ENCODE assay signal across 1 cellular context in the genomic region with DNA sequence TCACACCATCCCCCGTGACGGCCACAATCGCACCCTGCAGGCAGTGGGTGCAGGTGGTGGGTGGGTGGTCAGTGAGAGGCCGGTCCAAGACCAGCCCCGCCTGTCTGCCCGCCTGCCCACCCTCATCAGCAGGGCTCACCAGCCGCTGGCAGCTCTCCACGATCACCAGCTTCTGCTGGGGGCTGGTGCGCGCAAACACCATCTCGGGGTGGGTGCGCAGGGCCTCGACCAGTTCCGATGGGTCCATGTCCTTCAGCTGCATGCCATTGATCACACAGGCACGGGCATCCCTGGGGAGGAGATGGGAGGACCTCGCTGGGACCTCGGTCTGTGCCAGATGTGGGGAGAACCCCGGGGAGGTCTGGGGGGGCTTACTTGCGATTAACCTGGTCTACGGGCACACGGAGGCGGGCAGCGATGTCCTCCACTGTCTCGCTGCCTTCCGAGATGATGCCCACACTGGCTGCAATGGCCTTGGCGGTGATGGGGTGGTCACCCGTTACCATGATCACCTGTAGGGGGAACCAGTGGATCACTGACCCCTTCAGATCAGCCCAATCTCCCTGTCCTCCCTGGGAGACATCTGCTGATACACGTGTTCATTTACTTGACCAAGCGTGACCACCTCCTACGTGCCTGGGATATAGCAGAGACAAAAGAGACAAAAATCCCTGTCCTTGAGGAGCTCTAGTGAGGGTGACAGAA.
TF ChIP-seq lines count a peak whose summit lies in the region.

No MANE protein-coding gene starts in this region.

TF ChIP-seq in K562, 482 proteins besides CTCF, POLR2A, EP300 and RAD21:
- TF ChIP-seq MNT (conservative IDR thresholded peaks at IDR 0.05) = peak; percentile 41 to 72; a peak in 3 of 4 replicates
- TF ChIP-seq ZNF263 (CRISPR knock-in tag; IDR thresholded peaks at IDR 0.05; ENCODE audit: borderline replicate concordance) = peak; percentile 83
- TF ChIP-seq ZC3H4 (CRISPR knock-in tag; IDR thresholded peaks at IDR 0.05; ENCODE audit: borderline replicate concordance) = no peak
- TF ChIP-seq SMC3 (conservative IDR thresholded peaks at IDR 0.05; ENCODE audit: insufficient read depth, low read depth, low read length) = peak; percentile 37; the same call in 1 of the 2 replicates
- peak; percentile 57; the same call in 1 of the 2 replicates for TF ChIP-seq MYC (IDR thresholded peaks at IDR 0.05; ENCODE audit: low read depth, low read length)
- TF ChIP-seq MYC (CRISPR knock-in tag; IDR thresholded peaks at IDR 0.05; ENCODE audit: borderline replicate concordance, low read depth) = no peak
- TF ChIP-seq L3MBTL2 (IDR thresholded peaks at IDR 0.05) = 0 out of 2 replicates have a peak, but pooled peaks have one; percentile 40
- no peak for TF ChIP-seq SETDB1 (IDR thresholded peaks at IDR 0.05; ENCODE audit: low read length)
- TF ChIP-seq DIDO1 (tag; IDR thresholded peaks at IDR 0.05; ENCODE audit: low read depth) = 0 out of 2 replicates have a peak, but pooled peaks have one; percentile 19
- TF ChIP-seq SRF (CRISPR knock-in tag; IDR thresholded peaks at IDR 0.05) = peak in 1 of 2 experiments; percentile 92; a peak in 1 of 4 replicates
- TF ChIP-seq RCOR1 (IDR thresholded peaks at IDR 0.05; ENCODE audit: borderline replicate concordance in 1 of 2, low read depth in 2 of 2, low read length in 2 of 2) = 0 out of 4 replicates have a peak, but pooled peaks of 1 of the 2 experiments have one; percentile 32
- peak; percentile 22; the same call in 1 of the 2 replicates for TF ChIP-seq BHLHE40 (IDR thresholded peaks at IDR 0.05; ENCODE audit: low read length)
- TF ChIP-seq ATF1 (CRISPR knock-in tag; IDR thresholded peaks at IDR 0.05) = no peak
- TF ChIP-seq ATF1 (tag; IDR thresholded peaks at IDR 0.05) = no peak
- TF ChIP-seq, protein P1, sequence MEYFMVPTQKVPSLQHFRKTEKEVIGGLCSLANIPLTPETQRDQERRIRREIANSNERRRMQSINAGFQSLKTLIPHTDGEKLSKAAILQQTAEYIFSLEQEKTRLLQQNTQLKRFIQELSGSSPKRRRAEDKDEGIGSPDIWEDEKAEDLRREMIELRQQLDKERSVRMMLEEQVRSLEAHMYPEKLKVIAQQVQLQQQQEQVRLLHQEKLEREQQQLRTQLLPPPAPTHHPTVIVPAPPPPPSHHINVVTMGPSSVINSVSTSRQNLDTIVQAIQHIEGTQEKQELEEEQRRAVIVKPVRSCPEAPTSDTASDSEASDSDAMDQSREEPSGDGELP (CRISPR knock-in tag; IDR thresholded peaks at IDR 0.05; ENCODE audit: borderline replicate concordance) = 0 out of 2 replicates have a peak, but pooled peaks have one; percentile 8
- 0 out of 2 replicates have a peak, but pooled peaks have one; percentile 10 for TF ChIP-seq HDAC2 (IDR thresholded peaks at IDR 0.05)
- TF ChIP-seq TAL1 (IDR thresholded peaks at IDR 0.05) = no peak
- TF ChIP-seq PRMT5 (CRISPR knock-in tag; IDR thresholded peaks at IDR 0.05) = no peak
